Comparison of ENCODE assay signal across 8 cellular contexts in genomic region chrX:15854080-15854655, GRCh38. TPM values are rescaled to one million over a fixed set of nuclear protein-coding genes. Genes with fewer than 3 reads are reported as not detected.
DNase-seq lines count a peak whose midpoint lies in the region; ATAC-seq and TF ChIP-seq lines count a peak whose summit lies in the region.

No MANE protein-coding gene starts in this region.

- 0 to 5% methylated on average over 5 to 15 of the region's 65 CpGs for WGBS in esophagus squamous epithelium, 2 donors

- TF ChIP-seq CTCF in esophagus squamous epithelium (IDR thresholded peaks at IDR 0.05): peak in 2 of 6 experiments; percentile 4 to 13

- peaks cover 3 to 17% (median 5%) of the 10 kb centered on the region in 3 donors for H3K4me1 ChIP-seq in esophagus squamous epithelium
- peaks cover 0 to 4% of the 10 kb centered on the region in 2 donors for H3K4me1 ChIP-seq in naive thymus-derived CD4-positive, alpha-beta T cell (ENCODE audit: control insufficient read depth in 2 of 2, insufficient read depth in 2 of 2, low read length in 2 of 2)

- H3K4me3 Mint-ChIP-seq in naive thymus-derived CD4-positive, alpha-beta T cell: peak overlapping the region; percentile 75 to 97 (median 84)

- peak overlapping the region in 8 of 9 donors; percentile 48 to 99 (median 76) for H3K27ac Mint-ChIP-seq in naive thymus-derived CD4-positive, alpha-beta T cell

- CTCF ChIA-PET in naive thymus-derived CD4-positive, alpha-beta T cell (lab: Charles Lee): no interaction called here

- H3K27ac ChIP-seq in esophagus squamous epithelium (peak overlapping the region; percentile 71 to 95 (median 90)), substantia nigra (ENCODE audit: low read depth, low read length, poor library complexity, severe bottlenecking) (peak overlapping the region; percentile 63)
- H3K27ac ChIP-seq in naive thymus-derived CD4-positive, alpha-beta T cell (ENCODE audit: low read depth, low read length): peak overlapping the region; percentile 87

- TF ChIP-seq POLR2A in esophagus squamous epithelium (IDR thresholded peaks at IDR 0.05): no peak

- H3K4me1 Mint-ChIP-seq in naive thymus-derived CD4-positive, alpha-beta T cell: peaks cover 9 to 40% (median 25%) of the 10 kb centered on the region in 7 donors

- peak overlapping the region; percentile 60 to 79 (median 74) for H3K4me3 ChIP-seq in esophagus squamous epithelium
- H3K4me3 ChIP-seq in naive thymus-derived CD4-positive, alpha-beta T cell (ENCODE audit: low read length): peak overlapping the region; percentile 65

- H3K9me3 Mint-ChIP-seq in naive thymus-derived CD4-positive, alpha-beta T cell: peaks cover 0 to 1% (median 0%) of the 10 kb centered on the region in 11 donors

- H3K27me3 Mint-ChIP-seq in naive thymus-derived CD4-positive, alpha-beta T cell: peaks cover 0 to 4% (median 0%) of the 10 kb centered on the region in 5 donors

- H3K36me3 Mint-ChIP-seq in naive thymus-derived CD4-positive, alpha-beta T cell: peaks cover 0 to 10% (median 3%) of the 10 kb centered on the region in 5 donors

- DNase-seq in NCI-H748 (lab: John Stamatoyannopoulos, UW; ENCODE audit: unreplicated experiment): peak; percentile 51
- no peak for DNase-seq in NCI-H748 treated with DMSO at 0.1 percent for 48 hours (lab: John Stamatoyannopoulos, UW)
- peak; percentile 32 for DNase-seq in NOMO-1 treated with DMSO at 0.1 percent for 48 hours (lab: John Stamatoyannopoulos, UW; ENCODE audit: unreplicated experiment)
- peak; percentile 37 for DNase-seq in activated T-helper 1 cell treated with Interleukin-2 at 50 U/mL for 16 hours (ENCODE audit: low read depth)
- DNase-seq in esophagus squamous epithelium (lab: John Stamatoyannopoulos, UW): peak; percentile 17
- peak in 8 of 9 donors; percentile 19 to 60 (median 38) for DNase-seq in naive thymus-derived CD4-positive, alpha-beta T cell
- DNase-seq in substantia nigra (lab: John Stamatoyannopoulos, UW): peak in 47 of 49 donors; percentile 2 to 73 (median 39)

- H3K27me3 ChIP-seq in esophagus squamous epithelium: peaks cover 0 to 3% (median 0%) of the 10 kb centered on the region in 4 donors
- no peaks in the 10 kb centered on the region for H3K27me3 ChIP-seq in naive thymus-derived CD4-positive, alpha-beta T cell (ENCODE audit: control insufficient read depth in 2 of 2, insufficient read depth in 2 of 2, low read length in 2 of 2)

- H3K36me3 ChIP-seq in esophagus squamous epithelium: no peaks in the 10 kb centered on the region
- no peaks in the 10 kb centered on the region for H3K36me3 ChIP-seq in naive thymus-derived CD4-positive, alpha-beta T cell (ENCODE audit: control insufficient read depth in 2 of 3, insufficient read depth in 3 of 3, low read length in 3 of 3)

- peak; percentile 48 for ATAC-seq in HG02943 (IDR thresholded peaks at IDR 0.05; ENCODE audit: low read depth, unreplicated experiment)
- peak; percentile 35 for ATAC-seq in naive thymus-derived CD4-positive, alpha-beta T cell

- POLR2A ChIA-PET in naive thymus-derived CD4-positive, alpha-beta T cell (lab: Charles Lee): interaction anchor here (0.9 to 2.7 kb wide), 8 partner anchors 8 to 1092 kb away, joined by 3 to 18 read pairs (median 4); partner anchors contain the start of genes CA5B, CTPS2, REPS2 and ZRSR2

- no peaks in the 10 kb centered on the region for H3K9me3 ChIP-seq in esophagus squamous epithelium
- no peaks in the 10 kb centered on the region for H3K9me3 ChIP-seq in naive thymus-derived CD4-positive, alpha-beta T cell (ENCODE audit: control insufficient read depth in 2 of 3, low read length in 3 of 3)

- intact Hi-C loops in esophagus squamous epithelium (cut with DNase I): no loop called here
- intact Hi-C loops in naive thymus-derived CD4-positive, alpha-beta T cell (cut with micrococcal nuclease): loop anchor here (1.0 to 10.0 kb wide), 17 partner anchors 38 to 1091 kb away; partner anchors contain the start of genes CA5B (in 2 of the 2), PIGA (in 2 of the 2), SYAP1 (in 2 of the 2) and ZRSR2 (in 2 of the 2)

RNA-seq across cellular contexts. Expression of gene AP1S2, which starts 0.4 kb away (rescaled TPM):
- total RNA-seq in esophagus squamous epithelium: 10 to 100 TPM in 3 of 4 donors, 1 to 10 TPM in 1; 6.0 to 28.5 (median 17.6) TPM
- total RNA-seq in naive thymus-derived CD4-positive, alpha-beta T cell: 10 to 100 TPM; 21.2 to 75.8 (median 25.4) TPM
- polyA plus RNA-seq in naive thymus-derived CD4-positive, alpha-beta T cell: 10 to 100 TPM; 24.4 to 31.4 TPM
